In genomic region chr1:94417702-94417961, GRCh38 we compare ENCODE assay signal across 8 cellular contexts. TPM values are rescaled to one million over a fixed set of nuclear protein-coding genes. Genes with fewer than 3 reads are reported as not detected.
DNase-seq lines count a peak whose midpoint lies in the region; ATAC-seq, FAIRE-seq and TF ChIP-seq lines count a peak whose summit lies in the region.

No MANE protein-coding gene starts in this region.

- no peak for TF ChIP-seq POLR2A in H54 (IDR thresholded peaks at IDR 0.05; ENCODE audit: low read depth, low read length)

- no peak for ATAC-seq in sciatic nerve

- H3K4me3 ChIP-seq in GM08714 (ENCODE audit: low read length), result peak overlapping the region; percentile 80
- peak overlapping the region; percentile 81; the same call in 1 of the 2 replicates for H3K4me3 ChIP-seq in iPS DF 6.9 (ENCODE audit: low read length)
- peak overlapping the region; percentile 60 to 94 (median 90) for H3K4me3 ChIP-seq in skin epidermis

- intact Hi-C loops in sciatic nerve (cut with DNase I), result loop anchor here (10.0 kb wide), 1 partner anchor 387 kb away; no protein-coding TSS in a partner anchor

- H3K4me1 ChIP-seq in iPS DF 6.9 (ENCODE audit: control insufficient read depth, insufficient read depth, low read length), result no peaks in the 10 kb centered on the region

- no peaks in the 10 kb centered on the region; the same call in 1 of the 2 replicates for H3K27me3 ChIP-seq in iPS DF 6.9 (ENCODE audit: control insufficient read depth, insufficient read depth, low read length)

- H3K36me3 ChIP-seq in iPS DF 6.9 (ENCODE audit: control insufficient read depth, insufficient read depth, low read length), result no peaks in the 10 kb centered on the region

- no peak for TF ChIP-seq CTCF in VCaP (conservative IDR thresholded peaks at IDR 0.05)

- no CpG with 5 or more reads among the region's 9 CpGs for WGBS in iPS DF 6.9 (ENCODE audit: insufficient coverage, insufficient read length)

- H3K9me3 ChIP-seq in iPS DF 6.9 (ENCODE audit: control insufficient read depth, insufficient read depth, low read length), result no peaks in the 10 kb centered on the region

- peak overlapping the region; percentile 83 for H3K27ac ChIP-seq in VCaP
- no peak overlapping the region for H3K27ac ChIP-seq in iPS DF 6.9 (ENCODE audit: low read length)
- H3K27ac ChIP-seq in skin epidermis, result peak overlapping the region; percentile 15 to 96 (median 90)

- DNase-seq in iPS DF 6.9 (ENCODE audit: low read depth, low spot score) (no peak), sciatic nerve (ENCODE audit: low spot score) (no peak), NCI-H146 treated with DMSO at 0.1 percent for 48 hours (lab: John Stamatoyannopoulos, UW; ENCODE audit: unreplicated experiment) (no peak), H54 (ENCODE audit: insufficient read length, low spot score) (no peak)
- no peak for DNase-seq in stimulated activated CD4-positive, alpha-beta T cell treated with anti-CD3 and anti-CD28 coated beads, Interleukin-4, amount 100 ng/mL, for 24 hours

- FAIRE-seq in H54 (lab: Jason Lieb, UNC), result no peak

RNA-seq across cellular contexts. Expression of gene ABCD3, which starts 0.6 kb away (rescaled TPM):
- total RNA-seq in sciatic nerve, result 65.7 TPM
